Comparison of ENCODE assay signal across 25 cellular contexts in the genomic region with DNA sequence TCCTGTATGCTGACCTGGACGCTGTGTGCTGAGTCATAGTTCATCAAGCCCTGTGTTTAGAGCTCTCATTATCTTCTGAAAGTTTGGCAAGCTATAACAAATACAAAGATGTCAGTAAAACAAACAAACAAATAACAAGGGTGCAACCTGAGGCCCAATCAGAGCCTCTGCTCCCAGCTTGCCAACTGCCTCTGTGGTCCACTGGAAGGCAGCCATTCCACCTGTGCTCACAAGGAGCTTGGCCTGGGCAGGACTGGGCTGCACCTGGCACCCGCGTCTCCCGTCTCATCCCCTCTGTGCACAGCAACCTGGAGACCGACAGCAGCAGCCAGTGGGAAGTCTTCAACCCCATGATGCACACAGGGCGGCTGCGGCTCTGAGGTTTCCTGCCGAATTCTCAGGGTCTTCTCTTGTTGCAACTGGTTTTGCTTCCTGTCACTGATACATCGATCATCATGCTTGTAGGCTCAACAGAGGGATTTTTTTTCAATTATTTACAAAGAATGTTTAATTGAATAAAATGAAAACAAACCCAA.
DNase-seq lines count a peak whose midpoint lies in the region; ATAC-seq and TF ChIP-seq lines count a peak whose summit lies in the region.
"Had no signal": no experiment of that assay in that cellular context is flagged by ENCODE, and none has a peak within 500 bp of the region (broad histone marks: within the 10 kb centered on the region; RNA-seq: fewer than 3 reads in every experiment).

No MANE protein-coding gene starts in this region.

- H3K27me3 ChIP-seq in WERI-Rb-1 (ENCODE audit: insufficient read depth, low read depth, severe bottlenecking) = no peaks in the 10 kb centered on the region
- H3K27me3 ChIP-seq: adrenal gland; BLaER1 treated with 17β-estradiol and CSF1 and Interleukin-3, amounts not matched to agents 10 nM and 100 nM; colonic mucosa; gastrocnemius medialis; hepatocyte; transverse colon had no signal

- H3K9me3 ChIP-seq in WERI-Rb-1 (ENCODE audit: severe bottlenecking) = peaks cover 11% of the 10 kb centered on the region
- H3K9me3 ChIP-seq: colonic mucosa, gastrocnemius medialis, transverse colon had no signal

- H3K27ac ChIP-seq in C4-2B (peak overlapping the region; percentile 68), WERI-Rb-1 (no peak overlapping the region), coronary artery (no peak overlapping the region)
- H3K27ac ChIP-seq: adrenal gland; BLaER1 treated with 17β-estradiol and CSF1 and Interleukin-3, amounts not matched to agents 10 nM and 100 nM; colonic mucosa; esophagus squamous epithelium; gastrocnemius medialis; hepatocyte; psoas muscle; transverse colon had no signal

- H3K4me3 ChIP-seq in WERI-Rb-1 (ENCODE audit: low read depth, low read length) = no peak overlapping the region
- H3K4me3 ChIP-seq in coronary artery = no peak overlapping the region
- H3K4me3 ChIP-seq: adrenal gland; BLaER1 treated with 17β-estradiol and CSF1 and Interleukin-3, amounts not matched to agents 10 nM and 100 nM; colonic mucosa; esophagus squamous epithelium; gastrocnemius medialis; hepatocyte; psoas muscle; transverse colon had no signal

- ATAC-seq in GM19467 (IDR thresholded peaks at IDR 0.05; ENCODE audit: unreplicated experiment) = no peak
- ATAC-seq: activated T-cell treated with anti-CD3 and anti-CD28 coated beads, Interleukin-2, amount 50 U/mL, for 4 hours; gastrocnemius medialis; Panc1; psoas muscle had no signal

- peak; percentile 45 for DNase-seq in G401 (ENCODE audit: low spot score)
- DNase-seq in NCI-H2196 (lab: John Stamatoyannopoulos, UW; ENCODE audit: unreplicated experiment) = peak; percentile 53
- peak; percentile 7 for DNase-seq in WERI-Rb-1
- DNase-seq in coronary artery (ENCODE audit: low spot score) = no peak
- DNase-seq in foreskin melanocyte = no peak
- DNase-seq in kidney tubule cell (ENCODE audit: low spot score) = no peak
- DNase-seq: activated CD8-positive, alpha-beta memory T cell treated with anti-CD3 and anti-CD28 coated beads for 24 hours; activated naive CD4-positive, alpha-beta T cell; activated T-cell treated with anti-CD3 and anti-CD28 coated beads, Interleukin-2, amount 50 U/mL, for 4 hours; adrenal gland; colonic mucosa; esophagus squamous epithelium; gastrocnemius medialis; KG1; NCI-H1694 treated with DMSO at 0.1 percent for 48 hours; NCI-H82; nucleus accumbens; psoas muscle; SIG-M5; transverse colon had no signal

- in situ Hi-C loops in G401 (cut with HindIII; ENCODE audit: low sequenced_read_pairs) = no loop called here

- TF ChIP-seq CTCF in C4-2B (conservative IDR thresholded peaks at IDR 0.05) (no peak), WERI-Rb-1 (IDR thresholded peaks at IDR 0.05; ENCODE audit: low read depth, low read length) (no peak), coronary artery (IDR thresholded peaks at IDR 0.05) (no peak)

- no peaks in the 10 kb centered on the region for H3K36me3 ChIP-seq in WERI-Rb-1
- H3K36me3 ChIP-seq: adrenal gland; BLaER1 treated with 17β-estradiol and CSF1 and Interleukin-3, amounts not matched to agents 10 nM and 100 nM; colonic mucosa; esophagus squamous epithelium; gastrocnemius medialis; transverse colon had no signal

Comparison
In these comparisons a context has a peak if more than half of its experiments do, and no peak if none do; other contexts are left out.
1. DNase-seq: peak in G401 (single experiment), NCI-H2196 (single experiment) and WERI-Rb-1 (single experiment); none in coronary artery (single experiment), foreskin melanocyte (single experiment) and kidney tubule cell (single experiment).